Comparison of ENCODE assay signal across 24 cellular contexts in genomic region chr5:16922430-16922829, GRCh38. TPM values are rescaled to one million over a fixed set of nuclear protein-coding genes. Genes with fewer than 3 reads are reported as not detected.
DNase-seq lines count a peak whose midpoint lies in the region; ATAC-seq and TF ChIP-seq lines count a peak whose summit lies in the region.
"Had no signal": no experiment of that assay in that cellular context is flagged by ENCODE, and none has a peak within 500 bp of the region (broad histone marks: within the 10 kb centered on the region; RNA-seq: fewer than 3 reads in every experiment).

No MANE protein-coding gene starts in this region.

- intact Hi-C loops in mucosa of descending colon (cut with DNase I, micrococcal nuclease) = no loop called here

- H3K27ac ChIP-seq in AG04450 (ENCODE audit: low read depth, low read length) = peak overlapping the region; percentile 21
- no peak overlapping the region for H3K27ac ChIP-seq in MM.1S (ENCODE audit: low read length)
- H3K27ac ChIP-seq: sigmoid colon, tibial artery had no signal

- H3K27me3 ChIP-seq in AG04450 (ENCODE audit: control insufficient read depth, insufficient read depth, low read length) (no peaks in the 10 kb centered on the region), MM.1S (replicated peaks; ENCODE audit: insufficient read depth, low read length) (no peaks in the 10 kb centered on the region)
- H3K27me3 ChIP-seq: sigmoid colon, tibial artery had no signal

- no peak overlapping the region for H3K4me3 ChIP-seq in AG04450 (ENCODE audit: low read depth, low read length)
- no peak overlapping the region for H3K4me3 ChIP-seq in MM.1S (ENCODE audit: low read length)
- H3K4me3 ChIP-seq in mucosa of descending colon = no peak overlapping the region
- H3K4me3 ChIP-seq: sigmoid colon, tibial artery had no signal

- H3F3A ChIP-seq in MM.1S (ENCODE audit: insufficient read depth, low read length) = no peaks in the 10 kb centered on the region

- no peak overlapping the region for H2AFZ ChIP-seq in MM.1S (ENCODE audit: low read length)

- no peaks in the 10 kb centered on the region for H4K20me1 ChIP-seq in MM.1S (ENCODE audit: insufficient read depth, low read length)

- ATAC-seq in GM21423 (IDR thresholded peaks at IDR 0.05; ENCODE audit: unreplicated experiment) (peak; percentile 67), mucosa of descending colon (peak; percentile 19)
- ATAC-seq: WTC11 had no signal

- H3K36me3 ChIP-seq in MM.1S (replicated peaks; ENCODE audit: insufficient read depth, low read length) = no peaks in the 10 kb centered on the region
- H3K36me3 ChIP-seq in mucosa of descending colon (ENCODE audit: low read depth) = no peaks in the 10 kb centered on the region
- H3K36me3 ChIP-seq: sigmoid colon, tibial artery had no signal

- POLR2A ChIA-PET in AG04450 (lab: Yijun Ruan, JAX) = no interaction called here

- CTCF ChIA-PET in AG04450 (lab: Charles Lee) = interaction anchor here (0.6 to 1.4 kb wide), 4 partner anchors 10 to 458 kb away, joined by 3 to 15 read pairs (median 4); no protein-coding TSS in a partner anchor

- H3K9me3 ChIP-seq in AG04450 (ENCODE audit: control insufficient read depth, insufficient read depth, low read length) (no peaks in the 10 kb centered on the region), MM.1S (replicated peaks; ENCODE audit: insufficient read depth, low read length) (no peaks in the 10 kb centered on the region), mucosa of descending colon (no peaks in the 10 kb centered on the region)
- H3K9me3 ChIP-seq: sigmoid colon, tibial artery had no signal

- H3K4me2 ChIP-seq in MM.1S (ENCODE audit: low read depth, low read length) = no peak overlapping the region

- DNase-seq in AG04450 (ENCODE audit: low read depth, low spot score) (no peak), MM.1S (peak; percentile 6), mucosa of descending colon (no peak), HPDE6-E6E7 (ENCODE audit: extremely low spot score) (no peak), amniotic stem cell (lab: John Stamatoyannopoulos, UW) (no peak), NCI-H1417 treated with DMSO at 0.1 percent for 48 hours (lab: John Stamatoyannopoulos, UW) (no peak), NCI-H2227 treated with DMSO at 0.1 percent for 48 hours (lab: John Stamatoyannopoulos, UW) (no peak)
- DNase-seq: activated CD4-positive, alpha-beta T cell treated with anti-CD3 and anti-CD28 coated beads, Interleukin-2, amount 50 U/mL, for 4 hours; activated naive CD4-positive, alpha-beta T cell treated with anti-CD3 and anti-CD28 coated beads, Interleukin-2, amount 50 U/mL, for 16 hours; DMS53; head of caudate nucleus; kidney glomerular epithelial cell; NCI-H1105; NCI-H2029; NCI-H226; NCI-H774; SHP77; sigmoid colon; stimulated activated CD4-positive, alpha-beta T cell treated with anti-CD3 and anti-CD28 coated beads, Interleukin-15, amount 100 ng/mL, for 24 hours; T-helper 9 cell; tibial artery had no signal

- H3K4me1 ChIP-seq in MM.1S (ENCODE audit: low read length) (no peaks in the 10 kb centered on the region), mucosa of descending colon (ENCODE audit: low read depth) (peaks cover 16% of the 10 kb centered on the region)
- H3K4me1 ChIP-seq: sigmoid colon had no signal

- no peaks in the 10 kb centered on the region for H3K9me2 ChIP-seq in MM.1S (replicated peaks; ENCODE audit: insufficient read depth, low read length)

- TF ChIP-seq CTCF in AG04450 (IDR thresholded peaks at IDR 0.05; ENCODE audit: low read depth, low read length) = no peak
- TF ChIP-seq CTCF in MM.1S (IDR thresholded peaks at IDR 0.05; ENCODE audit: low read length) = no peak
- no peak for TF ChIP-seq CTCF in mucosa of descending colon (IDR thresholded peaks at IDR 0.05)

- no peak overlapping the region for H3K9ac ChIP-seq in MM.1S (ENCODE audit: low read length)

- no peaks in the 10 kb centered on the region for H3K79me2 ChIP-seq in MM.1S (ENCODE audit: low read length)

RNA-seq across cellular contexts. Expression of gene MYO10, which starts 13.7 kb away (rescaled TPM):
- 37.0 and 56.1 TPM in 2 replicates for polyA plus RNA-seq in AG04450 (2011; rRNA removed)
- polyA minus RNA-seq in AG04450 (2011; rRNA and poly(A)+ RNA removed) = 118 and 132 TPM in 2 replicates
- total RNA-seq in mucosa of descending colon = 10 to 100 TPM; 29.4 to 87.8 (median 61.3) TPM
- total RNA-seq: B cell had no signal
